8 cellular contexts compared by ENCODE assay signal in the genomic region with DNA sequence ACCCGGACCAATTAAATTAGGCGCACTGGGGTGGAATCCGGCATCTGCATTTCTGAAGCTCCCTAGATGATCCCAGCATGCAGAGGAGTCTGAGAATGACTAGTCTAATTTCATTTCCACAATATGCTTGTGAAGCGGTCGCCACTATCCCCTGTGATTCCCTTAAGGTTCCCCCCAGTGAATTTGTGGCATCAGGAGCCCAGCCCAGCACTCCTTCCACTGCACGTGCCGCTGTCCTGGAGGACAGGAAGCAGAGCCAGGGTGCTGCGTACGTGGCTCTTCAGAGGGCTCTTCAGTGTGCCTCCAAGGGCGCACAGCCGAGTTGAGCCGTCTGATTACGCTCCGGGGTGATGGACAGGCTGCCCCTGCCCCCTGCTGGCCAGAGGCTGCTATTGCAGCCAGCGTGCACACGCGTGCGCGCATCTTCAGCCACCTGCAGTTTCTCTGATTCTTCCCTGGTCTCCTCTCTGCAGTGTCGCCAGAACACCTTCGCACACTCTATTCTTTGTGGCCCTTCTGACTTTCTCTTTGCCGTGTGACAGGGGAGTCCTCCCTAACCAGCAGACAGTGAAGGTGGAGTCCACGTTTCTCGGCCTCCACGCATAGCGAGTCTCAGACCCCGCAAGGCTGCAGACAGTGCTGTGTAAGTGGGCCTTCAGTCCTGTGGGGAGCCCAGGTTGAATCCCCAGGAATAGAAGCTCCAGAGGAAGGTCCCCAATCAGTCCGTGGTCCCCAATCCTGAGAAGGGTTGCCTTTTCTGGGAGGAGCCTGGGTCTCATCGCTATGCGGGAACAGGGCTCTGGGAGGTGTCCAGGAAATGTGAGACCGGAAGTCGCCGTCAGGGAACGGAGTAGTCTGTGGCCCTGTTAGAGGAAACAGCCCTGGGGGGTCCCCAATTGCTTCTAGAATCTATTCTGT. TPM values are rescaled to one million over a fixed set of nuclear protein-coding genes. Genes with fewer than 3 reads are reported as not detected.
A peak's percentile ranks its signal among the peaks of the same experiment; 100 is the strongest.
DNase-seq lines count a peak whose midpoint lies in the region; ATAC-seq and TF ChIP-seq lines count a peak whose summit lies in the region.

No MANE protein-coding gene starts in this region.

- no peaks in the 10 kb centered on the region for H3K9me3 Mint-ChIP-seq in nephron progenitor cell
- no peaks in the 10 kb centered on the region for H3K9me3 Mint-ChIP-seq in stimulated activated naive CD8-positive, alpha-beta T cell treated with anti-CD3 and anti-CD28 coated beads, Interleukin-15, Interleukin-2, amounts not matched to agents 100 ng/mL and 50 ng/mL, for 24 hours

- DNase-seq in DMS53 treated with DMSO at 0.1 percent for 48 hours (lab: John Stamatoyannopoulos, UW; ENCODE audit: unreplicated experiment) (peak; percentile 95), activated T-helper 1 cell treated with Interleukin-2 at 50 U/mL for 16 hours (ENCODE audit: low read depth) (peak; percentile 71), fibroblast of peridontal ligament (ENCODE audit: extremely low read depth) (peak; percentile 64), nephron progenitor cell (peak; percentile 85)

- peak overlapping the region; percentile 80 for H2AFZ ChIP-seq in KMS-11 (ENCODE audit: low read depth)

- no peaks in the 10 kb centered on the region for H3K36me3 ChIP-seq in KMS-11 (ENCODE audit: insufficient read depth)

- H3K4me2 ChIP-seq in KMS-11: peak overlapping the region; percentile 44; the same call in 1 of the 2 replicates

- H3K4me1 Mint-ChIP-seq in nephron progenitor cell: peaks cover 14% of the 10 kb centered on the region
- peaks cover 22% of the 10 kb centered on the region for H3K4me1 Mint-ChIP-seq in stimulated activated naive CD8-positive, alpha-beta T cell treated with anti-CD3 and anti-CD28 coated beads, Interleukin-15, Interleukin-2, amounts not matched to agents 100 ng/mL and 50 ng/mL, for 24 hours (ENCODE audit: low read depth)

- H3K27me3 ChIP-seq in KMS-11 (ENCODE audit: insufficient read depth, low read depth): no peaks in the 10 kb centered on the region

- H3K27ac Mint-ChIP-seq in nephron progenitor cell: peak overlapping the region; percentile 50
- H3K27ac Mint-ChIP-seq in stimulated activated naive CD8-positive, alpha-beta T cell treated with anti-CD3 and anti-CD28 coated beads, Interleukin-15, Interleukin-2, amounts not matched to agents 100 ng/mL and 50 ng/mL, for 24 hours: peak overlapping the region; percentile 41

- no peak overlapping the region for H3K27ac ChIP-seq in KMS-11

- no peaks in the 10 kb centered on the region for H3K79me2 ChIP-seq in KMS-11 (ENCODE audit: insufficient read depth, low read depth)

- peak; percentile 93 for TF ChIP-seq CTCF in KMS-11 (conservative IDR thresholded peaks at IDR 0.05; ENCODE audit: low read depth, low read length)
- peak; percentile 100 for TF ChIP-seq CTCF in nephron progenitor cell (IDR thresholded peaks at IDR 0.05)

- H4K20me1 ChIP-seq in KMS-11 (ENCODE audit: insufficient read depth): no peaks in the 10 kb centered on the region

- no peaks in the 10 kb centered on the region for H3K4me1 ChIP-seq in KMS-11 (ENCODE audit: low read depth, poor library complexity, severe bottlenecking)

- H3K36me3 Mint-ChIP-seq in nephron progenitor cell (ENCODE audit: low read depth): no peaks in the 10 kb centered on the region
- H3K36me3 Mint-ChIP-seq in stimulated activated naive CD8-positive, alpha-beta T cell treated with anti-CD3 and anti-CD28 coated beads, Interleukin-15, Interleukin-2, amounts not matched to agents 100 ng/mL and 50 ng/mL, for 24 hours (ENCODE audit: low read depth): no peaks in the 10 kb centered on the region

- H3K4me3 Mint-ChIP-seq in nephron progenitor cell: peak overlapping the region; percentile 72
- H3K4me3 Mint-ChIP-seq in stimulated activated naive CD8-positive, alpha-beta T cell treated with anti-CD3 and anti-CD28 coated beads, Interleukin-15, Interleukin-2, amounts not matched to agents 100 ng/mL and 50 ng/mL, for 24 hours: peak overlapping the region; percentile 68

- peak overlapping the region; percentile 38 for H3K9ac ChIP-seq in KMS-11

- peak; percentile 96 for ATAC-seq in GM21737 (IDR thresholded peaks at IDR 0.05; ENCODE audit: unreplicated experiment)

- peaks cover 35% of the 10 kb centered on the region for H3K27me3 Mint-ChIP-seq in nephron progenitor cell (ENCODE audit: low read depth, poor library complexity)
- peaks cover 11% of the 10 kb centered on the region for H3K27me3 Mint-ChIP-seq in stimulated activated naive CD8-positive, alpha-beta T cell treated with anti-CD3 and anti-CD28 coated beads, Interleukin-15, Interleukin-2, amounts not matched to agents 100 ng/mL and 50 ng/mL, for 24 hours

- no peak overlapping the region for H3K4me3 ChIP-seq in KMS-11 (IDR thresholded peaks at IDR 0.05; ENCODE audit: insufficient read depth, low read depth, low read length)

TF ChIP-seq in PFSK-1, 5 proteins besides CTCF, POLR2A, EP300 and RAD21:
- TF ChIP-seq FOXP2 (optimal IDR thresholded peaks at IDR 0.05; ENCODE audit: borderline replicate concordance, extremely low read depth, extremely low read length, insufficient read depth): peak; percentile 86
- TF ChIP-seq, protein P1, sequence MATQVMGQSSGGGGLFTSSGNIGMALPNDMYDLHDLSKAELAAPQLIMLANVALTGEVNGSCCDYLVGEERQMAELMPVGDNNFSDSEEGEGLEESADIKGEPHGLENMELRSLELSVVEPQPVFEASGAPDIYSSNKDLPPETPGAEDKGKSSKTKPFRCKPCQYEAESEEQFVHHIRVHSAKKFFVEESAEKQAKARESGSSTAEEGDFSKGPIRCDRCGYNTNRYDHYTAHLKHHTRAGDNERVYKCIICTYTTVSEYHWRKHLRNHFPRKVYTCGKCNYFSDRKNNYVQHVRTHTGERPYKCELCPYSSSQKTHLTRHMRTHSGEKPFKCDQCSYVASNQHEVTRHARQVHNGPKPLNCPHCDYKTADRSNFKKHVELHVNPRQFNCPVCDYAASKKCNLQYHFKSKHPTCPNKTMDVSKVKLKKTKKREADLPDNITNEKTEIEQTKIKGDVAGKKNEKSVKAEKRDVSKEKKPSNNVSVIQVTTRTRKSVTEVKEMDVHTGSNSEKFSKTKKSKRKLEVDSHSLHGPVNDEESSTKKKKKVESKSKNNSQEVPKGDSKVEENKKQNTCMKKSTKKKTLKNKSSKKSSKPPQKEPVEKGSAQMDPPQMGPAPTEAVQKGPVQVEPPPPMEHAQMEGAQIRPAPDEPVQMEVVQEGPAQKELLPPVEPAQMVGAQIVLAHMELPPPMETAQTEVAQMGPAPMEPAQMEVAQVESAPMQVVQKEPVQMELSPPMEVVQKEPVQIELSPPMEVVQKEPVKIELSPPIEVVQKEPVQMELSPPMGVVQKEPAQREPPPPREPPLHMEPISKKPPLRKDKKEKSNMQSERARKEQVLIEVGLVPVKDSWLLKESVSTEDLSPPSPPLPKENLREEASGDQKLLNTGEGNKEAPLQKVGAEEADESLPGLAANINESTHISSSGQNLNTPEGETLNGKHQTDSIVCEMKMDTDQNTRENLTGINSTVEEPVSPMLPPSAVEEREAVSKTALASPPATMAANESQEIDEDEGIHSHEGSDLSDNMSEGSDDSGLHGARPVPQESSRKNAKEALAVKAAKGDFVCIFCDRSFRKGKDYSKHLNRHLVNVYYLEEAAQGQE (IDR thresholded peaks at IDR 0.05; ENCODE audit: insufficient read depth in 1 of 2, low read depth in 2 of 2, low read length in 2 of 2): 0 out of 4 replicates have a peak, but pooled peaks have one; percentile 13 to 31
- TF ChIP-seq POLR2AphosphoS5 (IDR thresholded peaks at IDR 0.05; ENCODE audit: low read depth, low read length): no peak
- no peak for TF ChIP-seq SIN3A (IDR thresholded peaks at IDR 0.05; ENCODE audit: borderline replicate concordance, insufficient read depth, low read length)
- no peak for TF ChIP-seq TAF1 (IDR thresholded peaks at IDR 0.05; ENCODE audit: borderline replicate concordance, insufficient read depth, low read length)

RNA-seq across cellular contexts. Expression of gene NCR2, which starts 16.5 kb away (rescaled TPM):
- not detected for polyA plus RNA-seq in PFSK-1 (2012; ENCODE audit: insufficient read length, low read depth)

RNA-seq across cellular contexts. Expression of gene TREM1, which starts 32.4 kb away (rescaled TPM):
- not detected for polyA plus RNA-seq in PFSK-1 (2012; ENCODE audit: insufficient read length, low read depth)
